17 cellular contexts compared by ENCODE assay signal in genomic region chr2:171309727-171310265, GRCh38.
"Had no signal": no experiment of that assay in that cellular context is flagged by ENCODE, and none has a peak within 500 bp of the region (broad histone marks: within the 10 kb centered on the region; RNA-seq: fewer than 3 reads in every experiment).

No MANE protein-coding gene starts in this region.

- H3K4me1 Mint-ChIP-seq: mesothelial cell of epicardium had no signal

- H3K27ac Mint-ChIP-seq: activated naive CD4-positive, alpha-beta T cell treated with anti-CD3 and anti-CD28 coated beads, Interleukin-2, amount 10 ng/mL, durations not matched to agents 7 days and 5 days; activated T-helper 2 cell treated with anti-CD3 and anti-CD28 coated beads, Interferon-gamma antibody, Interleukin-2, Interleukin-4, amounts not matched to agents 10 μg/mL and 5 μg/mL and 100 μg/mL, durations not matched to agents 14 hours and 24 hours and 36 hours; endodermal cell; mesothelial cell of epicardium had no signal

- H3K27me3 ChIP-seq: cardiac muscle cell, dorsolateral prefrontal cortex, gastrocnemius medialis, heart right ventricle, pancreas, sigmoid colon, spleen, stomach, testis had no signal

- H3K27ac ChIP-seq: cardiac muscle cell, dorsolateral prefrontal cortex, gastrocnemius medialis, heart right ventricle, pancreas, sigmoid colon, spleen, stomach, testis had no signal

- H3K4me3 Mint-ChIP-seq: activated naive CD4-positive, alpha-beta T cell treated with anti-CD3 and anti-CD28 coated beads, Interleukin-2, amount 10 ng/mL, durations not matched to agents 7 days and 5 days; endodermal cell; mesothelial cell of epicardium had no signal

- H3K4me3 ChIP-seq: cardiac muscle cell, dorsolateral prefrontal cortex, gastrocnemius medialis, heart right ventricle, lung, pancreas, sigmoid colon, spleen, stomach, testis had no signal

- DNase-seq: activated CD4-positive, CD25-positive, alpha-beta regulatory T cell treated with anti-CD3 and anti-CD28 coated beads, Interleukin-2, amount 50 U/mL, for 72 hours; activated naive CD4-positive, alpha-beta T cell treated with anti-CD3 and anti-CD28 coated beads, Interleukin-2, amount 10 ng/mL, durations not matched to agents 7 days and 5 days; dorsolateral prefrontal cortex; endodermal cell; gastrocnemius medialis; heart right ventricle; left colon; pancreas; sigmoid colon; spleen; stomach; T-helper 9 cell; testis had no signal

- H3K27me3 Mint-ChIP-seq: activated naive CD4-positive, alpha-beta T cell treated with anti-CD3 and anti-CD28 coated beads, Interleukin-2, amount 10 ng/mL, durations not matched to agents 7 days and 5 days had no signal

- H3K36me3 ChIP-seq: cardiac muscle cell, gastrocnemius medialis, heart right ventricle, pancreas, sigmoid colon had no signal

- H3K9me3 ChIP-seq: gastrocnemius medialis, pancreas, testis had no signal

- ATAC-seq: gastrocnemius medialis, heart right ventricle, left colon, pancreas had no signal
